In the genomic region with DNA sequence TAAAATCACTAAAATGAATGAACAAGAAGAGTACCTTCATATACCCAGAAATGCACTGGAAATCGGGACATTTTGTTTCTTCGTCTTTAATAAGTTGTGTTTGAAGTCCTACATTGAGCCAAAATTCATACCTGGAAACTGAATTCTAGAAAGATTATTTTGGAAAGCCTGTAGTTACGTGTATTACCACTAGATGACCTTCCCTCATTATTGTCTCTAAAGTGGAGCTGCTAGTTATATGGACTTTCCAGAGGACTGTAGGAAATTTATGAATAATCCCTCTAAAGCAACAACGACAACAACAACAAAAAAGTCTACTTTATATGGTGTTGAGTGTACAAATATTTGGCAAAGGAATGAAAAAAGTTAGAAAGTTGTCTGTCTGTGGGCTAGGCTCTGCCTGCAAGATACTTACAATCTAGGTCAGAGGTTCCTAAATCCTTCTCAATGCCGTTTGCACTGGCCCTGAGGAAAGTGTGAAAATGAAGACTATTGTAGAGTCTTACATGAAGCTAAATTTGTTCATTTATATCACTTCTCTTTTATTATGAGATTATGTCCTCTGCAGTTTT, we compare ENCODE assay signal across 11 cellular contexts.
A peak's percentile ranks its signal among the peaks of the same experiment; 100 is the strongest.
DNase-seq lines count a peak whose midpoint lies in the region; ATAC-seq and TF ChIP-seq lines count a peak whose summit lies in the region.
"Had no signal": no experiment of that assay in that cellular context is flagged by ENCODE, and none has a peak within 500 bp of the region (broad histone marks: within the 10 kb centered on the region; RNA-seq: fewer than 3 reads in every experiment).

No MANE protein-coding gene starts in this region.

- DNase-seq in left ventricle myocardium inferior (no peak), cardiac septum (ENCODE audit: low spot score) (no peak), RWPE1 (ENCODE audit: low spot score) (no peak), HuH-7 (ENCODE audit: low spot score) (no peak)
- no peak for DNase-seq in activated CD8-positive, alpha-beta memory T cell treated with anti-CD3 and anti-CD28 coated beads, Interleukin-2, amount 50 U/mL, for 4 hours
- DNase-seq: activated CD8-positive, alpha-beta memory T cell treated with anti-CD3 and anti-CD28 coated beads, Interleukin-2, amount 10 ng/mL, durations not matched to agents 7 days and 5 days; NCI-H2029 had no signal

- WGBS in gastroesophageal sphincter (ENCODE audit: low coverage in 1 of 2), 2 donors = 62 to 81% methylated on average over 4 to 5 of the region's 5 CpGs

- intact Hi-C loops in left ventricle myocardium inferior (cut with micrococcal nuclease) (loop anchor here (10.0 kb wide), 2 partner anchors 121 to 159 kb away; no protein-coding TSS in a partner anchor), cardiac septum (cut with DNase I) (loop anchor here (2.0 kb wide), 1 partner anchor 155 kb away; no protein-coding TSS in a partner anchor)

- no peak for TF ChIP-seq POLR2A in gastroesophageal sphincter (IDR thresholded peaks at IDR 0.05)

- POLR2A ChIA-PET in RWPE1 (lab: Yijun Ruan, JAX; ENCODE audit: low non-redundant PET) = no interaction called here

- H3K36me3 ChIP-seq in left ventricle myocardium inferior (no peaks in the 10 kb centered on the region), gastroesophageal sphincter (no peaks in the 10 kb centered on the region)
- H3K36me3 ChIP-seq: suprapubic skin had no signal

- H3K4me3 ChIP-seq in left ventricle myocardium inferior (no peak overlapping the region), gastroesophageal sphincter (no peak overlapping the region)
- H3K4me3 ChIP-seq: suprapubic skin had no signal

- H3K27ac ChIP-seq in left ventricle myocardium inferior (replicated peaks) = peak overlapping the region; percentile 1
- no peak overlapping the region for H3K27ac ChIP-seq in RWPE1
- no peak overlapping the region for H3K27ac ChIP-seq in gastroesophageal sphincter
- H3K27ac ChIP-seq: suprapubic skin had no signal

- H3K9me3 ChIP-seq in left ventricle myocardium inferior (replicated peaks) (no peaks in the 10 kb centered on the region), gastroesophageal sphincter (no peaks in the 10 kb centered on the region)
- H3K9me3 ChIP-seq: suprapubic skin had no signal

- ATAC-seq in gastroesophageal sphincter (no peak), HG02970 (IDR thresholded peaks at IDR 0.05; ENCODE audit: low FRiP score, unreplicated experiment) (no peak), HG02938 (IDR thresholded peaks at IDR 0.05; ENCODE audit: unreplicated experiment) (no peak)
- ATAC-seq: activated CD8-positive, alpha-beta memory T cell treated with anti-CD3 and anti-CD28 coated beads, Interleukin-2, amount 10 ng/mL, durations not matched to agents 7 days and 5 days had no signal

- H3K27me3 ChIP-seq in left ventricle myocardium inferior (ENCODE audit: low read depth) (no peaks in the 10 kb centered on the region), gastroesophageal sphincter (no peaks in the 10 kb centered on the region)
- H3K27me3 ChIP-seq: suprapubic skin had no signal

- TF ChIP-seq CTCF in left ventricle myocardium inferior (IDR thresholded peaks at IDR 0.05; ENCODE audit: borderline replicate concordance) (peak; percentile 66), RWPE1 (conservative IDR thresholded peaks at IDR 0.05; ENCODE audit: low read depth) (peak; percentile 71), gastroesophageal sphincter (IDR thresholded peaks at IDR 0.05) (peak; percentile 29 to 52 (median 47))

- no peak for TF ChIP-seq EP300 in gastroesophageal sphincter (IDR thresholded peaks at IDR 0.05)

- H3K4me1 ChIP-seq in left ventricle myocardium inferior (peaks cover 20% of the 10 kb centered on the region), gastroesophageal sphincter (peaks cover 0 to 6% (median 0%) of the 10 kb centered on the region in 3 donors)

- CTCF ChIA-PET in RWPE1 (lab: Yijun Ruan, JAX) = interaction anchor here (0.6 to 1.8 kb wide), 8 partner anchors 9 to 168 kb away, joined by 3 to 7 read pairs (median 4); no protein-coding TSS in a partner anchor
